21 cellular contexts compared by ENCODE assay signal in the genomic region with DNA sequence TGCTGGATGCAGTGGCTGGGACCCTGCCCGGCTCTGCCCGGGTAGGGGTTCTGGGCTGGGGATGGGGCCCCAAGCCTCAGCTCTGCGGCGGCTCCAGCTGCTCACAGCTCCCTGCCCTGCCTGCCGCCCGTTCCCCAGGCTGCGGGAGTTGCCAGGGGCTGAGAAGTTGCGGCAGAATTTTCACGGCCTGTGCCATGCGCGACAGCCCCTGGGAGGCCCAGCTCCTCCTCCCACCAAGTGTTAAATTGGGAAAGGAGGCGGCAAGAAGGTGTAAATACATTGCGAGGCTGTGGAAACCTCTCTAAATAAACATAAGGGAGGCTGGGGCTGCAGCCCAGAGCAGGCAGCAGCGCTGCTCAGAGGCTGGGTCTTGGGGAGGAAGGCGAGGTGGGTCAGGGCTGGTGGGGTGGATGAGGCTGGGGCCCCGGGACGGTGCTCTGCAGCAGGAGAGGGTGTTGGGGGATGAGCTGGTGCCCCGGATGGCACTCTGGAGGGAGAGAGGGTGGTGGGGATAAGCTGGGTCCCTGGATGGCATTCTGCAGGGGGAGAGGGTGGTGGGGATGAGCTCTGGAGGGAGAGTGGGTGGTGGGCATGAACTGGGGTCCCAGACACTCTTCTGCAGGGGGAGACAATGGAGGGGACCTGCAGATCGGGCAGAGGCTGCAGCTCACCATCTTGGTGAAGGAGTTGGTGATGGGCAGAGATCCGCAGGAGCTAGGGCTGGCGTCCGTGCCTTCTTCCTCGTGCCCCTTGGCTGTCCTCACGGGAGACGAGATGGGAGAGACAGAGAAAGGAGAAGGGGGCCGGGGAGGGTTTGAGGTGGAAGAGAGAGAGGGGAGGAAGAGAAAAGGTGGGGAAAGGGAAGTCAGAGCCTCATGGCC.
DNase-seq lines count a peak whose midpoint lies in the region; TF ChIP-seq lines count a peak whose summit lies in the region.
"Had no signal": no experiment of that assay in that cellular context is flagged by ENCODE, and none has a peak within 500 bp of the region (broad histone marks: within the 10 kb centered on the region; RNA-seq: fewer than 3 reads in every experiment).

No MANE protein-coding gene starts in this region.

- CTCF ChIA-PET in Calu3 (lab: Charles Lee), result interaction anchor here (0.6 kb wide), 2 partner anchors 98 to 261 kb away, joined by 5 to 7 read pairs; no protein-coding TSS in a partner anchor

- no peak overlapping the region for H2AFZ ChIP-seq in osteoblast (ENCODE audit: low read length)

- no peaks in the 10 kb centered on the region for H3K79me2 ChIP-seq in osteoblast (ENCODE audit: insufficient read depth, low read length)

- peaks cover 14% of the 10 kb centered on the region for H3K4me1 Mint-ChIP-seq in Calu3 (ENCODE audit: low read depth, unreplicated experiment)
- H3K4me1 Mint-ChIP-seq: CD8-positive, alpha-beta memory T cell had no signal

- TF ChIP-seq CTCF in coronary artery (IDR thresholded peaks at IDR 0.05) (no peak), osteoblast (IDR thresholded peaks at IDR 0.05; ENCODE audit: extremely low read depth, low read depth, low read length) (no peak), Calu3 (IDR thresholded peaks at IDR 0.05; ENCODE audit: unreplicated experiment) (no peak)

- no peak overlapping the region for H3K27ac Mint-ChIP-seq in Calu3 (ENCODE audit: unreplicated experiment)

- H3K9me3 Mint-ChIP-seq in Calu3 (ENCODE audit: low read depth, unreplicated experiment), result no peaks in the 10 kb centered on the region
- H3K9me3 Mint-ChIP-seq: CD8-positive, alpha-beta memory T cell had no signal

- no peak overlapping the region for H3K27ac ChIP-seq in coronary artery
- H3K27ac ChIP-seq in osteoblast (ENCODE audit: low read depth, low read length), result no peak overlapping the region
- H3K27ac ChIP-seq: A549, body of pancreas, esophagus squamous epithelium, SJCRH30 had no signal

- H3K36me3 ChIP-seq in H7 (replicated peaks; ENCODE audit: control insufficient read depth, insufficient read depth, low read length) (no peaks in the 10 kb centered on the region; the same call in none of the 2 replicates), osteoblast (ENCODE audit: insufficient read depth, low read length) (no peaks in the 10 kb centered on the region)
- H3K36me3 ChIP-seq: esophagus squamous epithelium, HAP-1, SJCRH30 had no signal

- no peak overlapping the region for H3K4me2 ChIP-seq in osteoblast (ENCODE audit: insufficient read depth, low read length)
- H3K4me2 ChIP-seq: A549 had no signal

- no peak overlapping the region for H3K4me3 Mint-ChIP-seq in Calu3 (ENCODE audit: low read depth, unreplicated experiment)
- H3K4me3 Mint-ChIP-seq: activated CD8-positive, alpha-beta T cell treated with anti-CD3 and anti-CD28 coated beads, Interleukin-2, amount 10 ng/mL, durations not matched to agents 7 days and 5 days; CD8-positive, alpha-beta memory T cell had no signal

- no peaks in the 10 kb centered on the region for H3K27me3 ChIP-seq in H7 (ENCODE audit: control insufficient read depth, insufficient read depth, low read length)
- H3K27me3 ChIP-seq in osteoblast (ENCODE audit: insufficient read depth, low read length), result no peaks in the 10 kb centered on the region
- H3K27me3 ChIP-seq: body of pancreas had no signal

- no peaks in the 10 kb centered on the region for H3K27me3 Mint-ChIP-seq in Calu3 (ENCODE audit: unreplicated experiment)

- H3K4me3 ChIP-seq in H7 (ENCODE audit: insufficient read depth, low read depth, low read length) (no peak overlapping the region), coronary artery (no peak overlapping the region), osteoblast (ENCODE audit: insufficient read depth, low read length) (no peak overlapping the region)
- H3K4me3 ChIP-seq: A549, body of pancreas, esophagus squamous epithelium, GM12878, HAP-1, mucosa of descending colon, SJCRH30 had no signal

- DNase-seq in NCI-H1694 treated with DMSO at 0.1 percent for 48 hours (lab: John Stamatoyannopoulos, UW) (peak; percentile 41), NCI-H1694 (lab: John Stamatoyannopoulos, UW) (no peak), H7 (peak; percentile 41), coronary artery (ENCODE audit: low spot score) (peak; percentile 21), osteoblast (ENCODE audit: insufficient read length, low spot score, missing footprints) (peak; percentile 65), Calu3 (no peak), GF-D8 (lab: John Stamatoyannopoulos, UW) (no peak)
- DNase-seq in stimulated activated CD8-positive, alpha-beta memory T cell treated with anti-CD3 and anti-CD28 coated beads, Interleukin-4, amount 100 ng/mL, for 48 hours, result no peak
- DNase-seq: activated CD8-positive, alpha-beta T cell treated with anti-CD3 and anti-CD28 coated beads, Interleukin-2, amount 10 ng/mL, durations not matched to agents 7 days and 5 days; activated gamma-delta T cell treated with Interleukin-2 at 50 U/mL for 16 hours; esophagus squamous epithelium; MM.1S; mucosa of descending colon; occipital lobe; stimulated activated naive CD4-positive, alpha-beta T cell treated with Interleukin-2 at 50 U/mL for 16 hours had no signal

- peaks cover 40% of the 10 kb centered on the region for H3K36me3 Mint-ChIP-seq in Calu3 (ENCODE audit: insufficient read depth, unreplicated experiment)

- H3K4me1 ChIP-seq in osteoblast (ENCODE audit: insufficient read depth, low read length), result no peaks in the 10 kb centered on the region
- H3K4me1 ChIP-seq: body of pancreas, esophagus squamous epithelium, HAP-1 had no signal

- H4K20me1 ChIP-seq in osteoblast (ENCODE audit: insufficient read depth, low read length), result no peaks in the 10 kb centered on the region

- H3K9me3 ChIP-seq in osteoblast (ENCODE audit: low read depth, low read length), result no peaks in the 10 kb centered on the region
- H3K9me3 ChIP-seq: A549, body of pancreas, esophagus squamous epithelium, HAP-1, mucosa of descending colon, SJCRH30 had no signal

- intact Hi-C loops in Calu3 (cut with micrococcal nuclease; ENCODE audit: unreplicated experiment), result no loop called here

- BruUV-seq in Calu3 (replicated peaks; lab: Mats Ljungman, UMichigan), result no TSS peak

Comparison
In these comparisons a context has a peak if more than half of its experiments do, and no peak if none do; other contexts are left out.
1. DNase-seq: peak in NCI-H1694 treated with DMSO at 0.1 percent for 48 hours (single experiment), H7 (single experiment), coronary artery (single experiment) and osteoblast (single experiment); none in NCI-H1694 (single experiment), Calu3 (single experiment), stimulated activated CD8-positive, alpha-beta memory T cell treated with anti-CD3 and anti-CD28 coated beads, Interleukin-4, amount 100 ng/mL, for 48 hours (single experiment) and GF-D8 (single experiment).